8 cellular contexts compared by ENCODE assay signal in genomic region chr1:40709100-40709801, GRCh38. TPM values are rescaled to one million over a fixed set of nuclear protein-coding genes. Genes with fewer than 3 reads are reported as not detected.
DNase-seq lines count a peak whose midpoint lies in the region; ATAC-seq and TF ChIP-seq lines count a peak whose summit lies in the region.

No MANE protein-coding gene starts in this region.

- DNase-seq in CMK (ENCODE audit: low read depth) (peak; percentile 73), HT-29 (ENCODE audit: low spot score) (peak; percentile 93), activated T-cell treated with anti-CD3 and anti-CD28 coated beads for 48 hours (ENCODE audit: low read depth) (peak; percentile 39), erythroblast (lab: John Stamatoyannopoulos, UW) (peak; percentile 93 to 95), mucosa of gallbladder (ENCODE audit: low spot score) (peak; percentile 92)
- peak; percentile 44 for DNase-seq in stimulated activated CD8-positive, alpha-beta memory T cell treated with anti-CD3 and anti-CD28 coated beads, Interleukin-4, amount 100 ng/mL, for 24 hours (ENCODE audit: low read depth)

- TF ChIP-seq POLR2A in erythroblast (IDR thresholded peaks at IDR 0.05; ENCODE audit: low read length) = peak; percentile 63

- H3K9me2 ChIP-seq in OCI-LY1 (ENCODE audit: low read depth, low read length) = no peaks in the 10 kb centered on the region

- peak overlapping the region; percentile 89 for H3K9ac ChIP-seq in OCI-LY1 (ENCODE audit: low read length)

- H3K4me3 ChIP-seq in OCI-LY1 (ENCODE audit: low read depth, low read length, poor library complexity, severe bottlenecking) = peak overlapping the region; percentile 82

- H2AFZ ChIP-seq in OCI-LY1 (ENCODE audit: low read length) = no peak overlapping the region

- no peaks in the 10 kb centered on the region for H3K27me3 ChIP-seq in OCI-LY1 (ENCODE audit: insufficient read depth, low read length)

- no peak for TF ChIP-seq CTCF in OCI-LY1 (IDR thresholded peaks at IDR 0.05; ENCODE audit: low read length)

- peak overlapping the region; percentile 89 for H3K27ac ChIP-seq in OCI-LY1 (ENCODE audit: low read depth, low read length, poor library complexity, severe bottlenecking)

- no peaks in the 10 kb centered on the region; the same call in 1 of the 2 replicates for H3K9me3 ChIP-seq in OCI-LY1 (ENCODE audit: low read length)

- H3K4me1 ChIP-seq in OCI-LY1 (ENCODE audit: insufficient read depth, low read length, severe bottlenecking) = peaks cover 66% of the 10 kb centered on the region

- ATAC-seq in GM21367 (IDR thresholded peaks at IDR 0.05; ENCODE audit: unreplicated experiment) = peak; percentile 66

- peaks cover 74% of the 10 kb centered on the region for H3K79me2 ChIP-seq in OCI-LY1 (ENCODE audit: insufficient read depth, low read length)

- H3F3A ChIP-seq in OCI-LY1 (ENCODE audit: insufficient read depth, low read length) = no peaks in the 10 kb centered on the region

- peaks cover 12% of the 10 kb centered on the region; the same call in 1 of the 2 replicates for H3K36me3 ChIP-seq in OCI-LY1 (ENCODE audit: insufficient read depth, low read length)

- peak overlapping the region; percentile 91 for H3K4me2 ChIP-seq in OCI-LY1 (ENCODE audit: low read length)

- no peaks in the 10 kb centered on the region for H4K20me1 ChIP-seq in OCI-LY1 (ENCODE audit: insufficient read depth, low read length)

RNA-seq across cellular contexts. Expression of gene NFYC, which starts 17.7 kb away (rescaled TPM):
- 42.6 and 43.5 TPM in 2 replicates for total RNA-seq in HT-29 (2014; rRNA removed; shearing (Covaris generic))
- total RNA-seq in mucosa of gallbladder = 57.0 TPM

RNA-seq across cellular contexts. Expression of gene RIMS3, which starts 43.8 kb away (rescaled TPM):
- 0.05 TPM in 1 of 2 replicates, not detected in the other for total RNA-seq in HT-29 (2014; rRNA removed; shearing (Covaris generic))
- 4.2 TPM for total RNA-seq in mucosa of gallbladder

Comparison
In these comparisons a context has a peak if more than half of its experiments do, and no peak if none do; other contexts are left out.
1. Peak in every context shown above with its lines: DNase-seq, ATAC-seq, H3K4me3 ChIP-seq and H3K27ac ChIP-seq.
2. DNase-seq: peak in every context shown above with its lines; median percentile 94 in erythroblast; 93 in HT-29; 92 in mucosa of gallbladder; 73 in CMK; 44 in stimulated activated CD8-positive, alpha-beta memory T cell treated with anti-CD3 and anti-CD28 coated beads, Interleukin-4, amount 100 ng/mL, for 24 hours; 39 in activated T-cell treated with anti-CD3 and anti-CD28 coated beads for 48 hours.